In the genomic region with DNA sequence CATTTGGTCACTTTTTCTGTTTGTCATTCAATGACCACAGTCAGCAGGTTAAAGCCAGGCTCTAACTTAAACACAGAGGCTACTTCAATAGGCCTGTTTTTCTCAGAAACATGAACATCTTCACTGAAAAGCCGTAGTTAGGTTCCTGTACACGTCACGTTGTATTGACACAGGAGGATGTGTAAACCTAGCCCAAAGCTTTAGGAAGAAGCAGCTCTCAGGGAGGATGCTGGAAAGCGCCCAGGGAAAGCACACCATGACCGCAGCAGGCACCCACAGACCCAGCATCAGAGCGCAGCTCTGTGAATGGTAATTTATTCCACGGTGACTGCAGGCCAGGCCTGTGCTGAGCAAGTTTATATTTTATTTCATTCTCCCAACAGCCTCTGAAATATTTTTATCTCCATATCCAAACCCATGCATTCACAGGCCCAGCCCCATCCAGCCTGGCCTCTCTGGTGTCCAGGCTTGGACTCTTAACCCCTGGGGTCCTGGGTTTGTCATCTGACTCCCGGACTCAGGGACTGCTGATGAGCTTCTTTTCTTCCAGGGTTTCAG, we compare ENCODE assay signal across 1 cellular context.
TF ChIP-seq lines count a peak whose summit lies in the region.

No MANE protein-coding gene starts in this region.

TF ChIP-seq in GM23338, 12 proteins besides CTCF, POLR2A, EP300 and RAD21 (continued from another document):
- TF ChIP-seq, protein P1, sequence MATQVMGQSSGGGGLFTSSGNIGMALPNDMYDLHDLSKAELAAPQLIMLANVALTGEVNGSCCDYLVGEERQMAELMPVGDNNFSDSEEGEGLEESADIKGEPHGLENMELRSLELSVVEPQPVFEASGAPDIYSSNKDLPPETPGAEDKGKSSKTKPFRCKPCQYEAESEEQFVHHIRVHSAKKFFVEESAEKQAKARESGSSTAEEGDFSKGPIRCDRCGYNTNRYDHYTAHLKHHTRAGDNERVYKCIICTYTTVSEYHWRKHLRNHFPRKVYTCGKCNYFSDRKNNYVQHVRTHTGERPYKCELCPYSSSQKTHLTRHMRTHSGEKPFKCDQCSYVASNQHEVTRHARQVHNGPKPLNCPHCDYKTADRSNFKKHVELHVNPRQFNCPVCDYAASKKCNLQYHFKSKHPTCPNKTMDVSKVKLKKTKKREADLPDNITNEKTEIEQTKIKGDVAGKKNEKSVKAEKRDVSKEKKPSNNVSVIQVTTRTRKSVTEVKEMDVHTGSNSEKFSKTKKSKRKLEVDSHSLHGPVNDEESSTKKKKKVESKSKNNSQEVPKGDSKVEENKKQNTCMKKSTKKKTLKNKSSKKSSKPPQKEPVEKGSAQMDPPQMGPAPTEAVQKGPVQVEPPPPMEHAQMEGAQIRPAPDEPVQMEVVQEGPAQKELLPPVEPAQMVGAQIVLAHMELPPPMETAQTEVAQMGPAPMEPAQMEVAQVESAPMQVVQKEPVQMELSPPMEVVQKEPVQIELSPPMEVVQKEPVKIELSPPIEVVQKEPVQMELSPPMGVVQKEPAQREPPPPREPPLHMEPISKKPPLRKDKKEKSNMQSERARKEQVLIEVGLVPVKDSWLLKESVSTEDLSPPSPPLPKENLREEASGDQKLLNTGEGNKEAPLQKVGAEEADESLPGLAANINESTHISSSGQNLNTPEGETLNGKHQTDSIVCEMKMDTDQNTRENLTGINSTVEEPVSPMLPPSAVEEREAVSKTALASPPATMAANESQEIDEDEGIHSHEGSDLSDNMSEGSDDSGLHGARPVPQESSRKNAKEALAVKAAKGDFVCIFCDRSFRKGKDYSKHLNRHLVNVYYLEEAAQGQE (IDR thresholded peaks at IDR 0.05; ENCODE audit: unreplicated experiment), result no peak
- TF ChIP-seq POLR2AphosphoS5 (IDR thresholded peaks at IDR 0.05; ENCODE audit: low read depth), result no peak
- TF ChIP-seq CREB1 (CRISPR knock-in tag; IDR thresholded peaks at IDR 0.05; ENCODE audit: low read depth), result no peak
- no peak for TF ChIP-seq NANOG (IDR thresholded peaks at IDR 0.05; ENCODE audit: borderline replicate concordance)
- TF ChIP-seq STAT1 (IDR thresholded peaks at IDR 0.05; ENCODE audit: unreplicated experiment), result no peak
- TF ChIP-seq ZNF331 (CRISPR knock-in tag; IDR thresholded peaks at IDR 0.05; ENCODE audit: low read depth), result no peak
- no peak for TF ChIP-seq EZH2phosphoT487 (IDR thresholded peaks at IDR 0.05; ENCODE audit: unreplicated experiment)
- TF ChIP-seq, protein P2, sequence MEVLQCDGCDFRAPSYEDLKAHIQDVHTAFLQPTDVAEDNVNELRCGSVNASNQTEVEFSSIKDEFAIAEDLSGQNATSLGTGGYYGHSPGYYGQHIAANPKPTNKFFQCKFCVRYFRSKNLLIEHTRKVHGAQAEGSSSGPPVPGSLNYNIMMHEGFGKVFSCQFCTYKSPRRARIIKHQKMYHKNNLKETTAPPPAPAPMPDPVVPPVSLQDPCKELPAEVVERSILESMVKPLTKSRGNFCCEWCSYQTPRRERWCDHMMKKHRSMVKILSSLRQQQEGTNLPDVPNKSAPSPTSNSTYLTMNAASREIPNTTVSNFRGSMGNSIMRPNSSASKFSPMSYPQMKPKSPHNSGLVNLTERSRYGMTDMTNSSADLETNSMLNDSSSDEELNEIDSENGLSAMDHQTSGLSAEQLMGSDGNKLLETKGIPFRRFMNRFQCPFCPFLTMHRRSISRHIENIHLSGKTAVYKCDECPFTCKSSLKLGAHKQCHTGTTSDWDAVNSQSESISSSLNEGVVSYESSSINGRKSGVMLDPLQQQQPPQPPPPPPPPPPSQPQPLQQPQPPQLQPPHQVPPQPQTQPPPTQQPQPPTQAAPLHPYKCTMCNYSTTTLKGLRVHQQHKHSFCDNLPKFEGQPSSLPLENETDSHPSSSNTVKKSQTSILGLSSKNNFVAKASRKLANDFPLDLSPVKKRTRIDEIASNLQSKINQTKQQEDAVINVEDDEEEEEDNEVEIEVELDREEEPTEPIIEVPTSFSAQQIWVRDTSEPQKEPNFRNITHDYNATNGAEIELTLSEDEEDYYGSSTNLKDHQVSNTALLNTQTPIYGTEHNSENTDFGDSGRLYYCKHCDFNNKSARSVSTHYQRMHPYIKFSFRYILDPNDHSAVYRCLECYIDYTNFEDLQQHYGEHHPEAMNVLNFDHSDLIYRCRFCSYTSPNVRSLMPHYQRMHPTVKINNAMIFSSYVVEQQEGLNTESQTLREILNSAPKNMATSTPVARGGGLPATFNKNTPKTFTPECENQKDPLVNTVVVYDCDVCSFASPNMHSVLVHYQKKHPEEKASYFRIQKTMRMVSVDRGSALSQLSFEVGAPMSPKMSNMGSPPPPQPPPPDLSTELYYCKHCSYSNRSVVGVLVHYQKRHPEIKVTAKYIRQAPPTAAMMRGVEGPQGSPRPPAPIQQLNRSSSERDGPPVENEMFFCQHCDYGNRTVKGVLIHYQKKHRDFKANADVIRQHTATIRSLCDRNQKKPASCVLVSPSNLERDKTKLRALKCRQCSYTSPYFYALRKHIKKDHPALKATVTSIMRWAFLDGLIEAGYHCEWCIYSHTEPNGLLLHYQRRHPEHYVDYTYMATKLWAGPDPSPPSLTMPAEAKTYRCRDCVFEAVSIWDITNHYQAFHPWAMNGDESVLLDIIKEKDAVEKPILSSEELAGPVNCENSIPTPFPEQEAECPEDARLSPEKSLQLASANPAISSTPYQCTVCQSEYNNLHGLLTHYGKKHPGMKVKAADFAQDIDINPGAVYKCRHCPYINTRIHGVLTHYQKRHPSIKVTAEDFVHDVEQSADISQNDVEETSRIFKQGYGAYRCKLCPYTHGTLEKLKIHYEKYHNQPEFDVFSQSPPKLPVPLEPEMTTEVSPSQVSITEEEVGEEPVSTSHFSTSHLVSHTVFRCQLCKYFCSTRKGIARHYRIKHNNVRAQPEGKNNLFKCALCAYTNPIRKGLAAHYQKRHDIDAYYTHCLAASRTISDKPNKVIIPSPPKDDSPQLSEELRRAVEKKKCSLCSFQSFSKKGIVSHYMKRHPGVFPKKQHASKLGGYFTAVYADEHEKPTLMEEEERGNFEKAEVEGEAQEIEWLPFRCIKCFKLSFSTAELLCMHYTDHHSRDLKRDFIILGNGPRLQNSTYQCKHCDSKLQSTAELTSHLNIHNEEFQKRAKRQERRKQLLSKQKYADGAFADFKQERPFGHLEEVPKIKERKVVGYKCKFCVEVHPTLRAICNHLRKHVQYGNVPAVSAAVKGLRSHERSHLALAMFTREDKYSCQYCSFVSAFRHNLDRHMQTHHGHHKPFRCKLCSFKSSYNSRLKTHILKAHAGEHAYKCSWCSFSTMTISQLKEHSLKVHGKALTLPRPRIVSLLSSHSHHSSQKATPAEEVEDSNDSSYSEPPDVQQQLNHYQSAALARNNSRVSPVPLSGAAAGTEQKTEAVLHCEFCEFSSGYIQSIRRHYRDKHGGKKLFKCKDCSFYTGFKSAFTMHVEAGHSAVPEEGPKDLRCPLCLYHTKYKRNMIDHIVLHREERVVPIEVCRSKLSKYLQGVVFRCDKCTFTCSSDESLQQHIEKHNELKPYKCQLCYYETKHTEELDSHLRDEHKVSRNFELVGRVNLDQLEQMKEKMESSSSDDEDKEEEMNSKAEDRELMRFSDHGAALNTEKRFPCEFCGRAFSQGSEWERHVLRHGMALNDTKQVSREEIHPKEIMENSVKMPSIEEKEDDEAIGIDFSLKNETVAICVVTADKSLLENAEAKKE (CRISPR knock-in tag; IDR thresholded peaks at IDR 0.05), result no peak
